Comparison of ENCODE assay signal across 8 cellular contexts in genomic region chr1:150979007-150979722, GRCh38. TPM values are rescaled to one million over a fixed set of nuclear protein-coding genes. Genes with fewer than 3 reads are reported as not detected.
DNase-seq lines count a peak whose midpoint lies in the region; ATAC-seq, FAIRE-seq and TF ChIP-seq lines count a peak whose summit lies in the region.

No MANE protein-coding gene starts in this region.

- H3F3A ChIP-seq in Loucy (ENCODE audit: low read depth) = peaks cover 5% of the 10 kb centered on the region; the same call in 1 of the 2 replicates

- no peaks in the 10 kb centered on the region for H3K9me2 ChIP-seq in Loucy (replicated peaks; ENCODE audit: low read depth, low read length)

- DNase-seq in AG09309 (ENCODE audit: low read depth) (peak; percentile 53), GM19239 (ENCODE audit: insufficient read length, low spot score) (peak; percentile 88), SHP77 treated with DMSO at 0.1 percent for 48 hours (lab: John Stamatoyannopoulos, UW) (peak; percentile 81), foreskin keratinocyte (peak; percentile 28 to 66), occipital lobe (lab: John Stamatoyannopoulos, UW) (peak; percentile 53)
- DNase-seq in activated T-helper 9 cell treated with anti-CD3 and anti-CD28 coated beads, Interleukin-2, amount 50 U/mL, for 16 hours (ENCODE audit: low read depth) = peak; percentile 80

- peaks cover 3% of the 10 kb centered on the region for H3K79me2 ChIP-seq in Loucy (ENCODE audit: insufficient read depth, low read length)

- H3K27me3 ChIP-seq in Loucy (ENCODE audit: insufficient read depth, low read length, poor library complexity, severe bottlenecking) = no peaks in the 10 kb centered on the region
- no peaks in the 10 kb centered on the region for H3K27me3 ChIP-seq in foreskin keratinocyte
- H3K27me3 ChIP-seq in subcutaneous abdominal adipose tissue (ENCODE audit: control insufficient read depth in 5 of 5, insufficient read depth in 4 of 5, low read length in 5 of 5) = no peaks in the 10 kb centered on the region

- ATAC-seq in foreskin keratinocyte = peak; percentile 33

- H3K9me3 ChIP-seq in Loucy (ENCODE audit: insufficient read depth, low read depth, low read length) (no peaks in the 10 kb centered on the region), subcutaneous abdominal adipose tissue (ENCODE audit: control insufficient read depth in 5 of 5, low read length in 5 of 5) (no peaks in the 10 kb centered on the region)

- H3K4me1 ChIP-seq in Loucy (ENCODE audit: insufficient read depth, low read length, poor library complexity, severe bottlenecking) (peaks cover 34% of the 10 kb centered on the region), foreskin keratinocyte (peaks cover 16% of the 10 kb centered on the region), subcutaneous abdominal adipose tissue (ENCODE audit: control insufficient read depth in 5 of 5, insufficient read depth in 5 of 5, low read length in 5 of 5) (peaks cover 1 to 40% (median 22%) of the 10 kb centered on the region in 5 donors)

- no peak overlapping the region for H3K9ac ChIP-seq in Loucy (ENCODE audit: low read depth, low read length, poor library complexity, severe bottlenecking)
- H3K9ac ChIP-seq in subcutaneous abdominal adipose tissue (ENCODE audit: low read length in 5 of 5) = peak overlapping the region in 2 of 5 donors; percentile 14 to 32

- no peak overlapping the region for H3K27ac ChIP-seq in foreskin keratinocyte
- H3K27ac ChIP-seq in subcutaneous abdominal adipose tissue (ENCODE audit: low read depth, low read length) = no peak overlapping the region

- no peak for FAIRE-seq in GM19239 (lab: Jason Lieb, UNC)

- H2AFZ ChIP-seq in Loucy (ENCODE audit: low read length) = peak overlapping the region; percentile 78; the same call in 1 of the 2 replicates

- H4K20me1 ChIP-seq in Loucy (ENCODE audit: insufficient read depth, low read length, poor library complexity, severe bottlenecking) = no peaks in the 10 kb centered on the region

- H3K36me3 ChIP-seq in Loucy (ENCODE audit: insufficient read depth, low read length) (no peaks in the 10 kb centered on the region), subcutaneous abdominal adipose tissue (ENCODE audit: control insufficient read depth in 5 of 5, insufficient read depth in 5 of 5, low read length in 5 of 5) (no peaks in the 10 kb centered on the region)

- TF ChIP-seq CTCF in AG09309 (IDR thresholded peaks at IDR 0.05; ENCODE audit: control insufficient read depth, insufficient read depth, low read depth, low read length, missing control alignments) = peak; percentile 100
- peak; percentile 100 for TF ChIP-seq CTCF in Loucy (conservative IDR thresholded peaks at IDR 0.05; ENCODE audit: low read length)
- TF ChIP-seq CTCF in foreskin keratinocyte (conservative IDR thresholded peaks at IDR 0.05) = peak; percentile 100

- H3K4me3 ChIP-seq in AG09309 (ENCODE audit: control insufficient read depth, low read depth, low read length) (no peak overlapping the region), Loucy (ENCODE audit: low read length, poor library complexity, severe bottlenecking) (peak overlapping the region; percentile 51), subcutaneous abdominal adipose tissue (ENCODE audit: low read depth in 1 of 5, low read length in 5 of 5) (peak overlapping the region; percentile 8 to 46 (median 22))

- H3K4me2 ChIP-seq in Loucy (ENCODE audit: low read depth, low read length, poor library complexity, severe bottlenecking) = peak overlapping the region; percentile 24

RNA-seq across cellular contexts. Expression of gene ANXA9, which starts 2.9 kb away (rescaled TPM):
- 0.71 and 0.95 TPM in 2 replicates for total RNA-seq in foreskin keratinocyte
- polyA plus RNA-seq in foreskin keratinocyte = 0.49 and 0.58 TPM in 2 replicates
- total RNA-seq in occipital lobe = not detected

RNA-seq across cellular contexts. Expression of gene CERS2, which starts 4.5 kb away (rescaled TPM):
- 135 and 138 TPM in 2 replicates for total RNA-seq in foreskin keratinocyte
- 100 and 118 TPM in 2 replicates for polyA plus RNA-seq in foreskin keratinocyte
- total RNA-seq in occipital lobe = 35.6 TPM

RNA-seq across cellular contexts. Expression of gene MINDY1, which starts 27.5 kb away (rescaled TPM):
- total RNA-seq in foreskin keratinocyte (7.3 and 7.6 TPM in 2 replicates), occipital lobe (10.5 TPM)
- polyA plus RNA-seq in foreskin keratinocyte = 3.5 and 4.1 TPM in 2 replicates

RNA-seq across cellular contexts. Expression of gene PRUNE1, which starts 29.1 kb away (rescaled TPM):
- total RNA-seq in foreskin keratinocyte = 11.8 and 12.8 TPM in 2 replicates
- polyA plus RNA-seq in foreskin keratinocyte = 7.4 and 8.4 TPM in 2 replicates
- 25.3 TPM for total RNA-seq in occipital lobe

RNA-seq across cellular contexts. Expression of gene SETDB1, which starts 53.0 kb away (rescaled TPM):
- 25.4 and 28.3 TPM in 2 replicates for total RNA-seq in foreskin keratinocyte
- polyA plus RNA-seq in foreskin keratinocyte = 11.6 and 12.7 TPM in 2 replicates
- 51.5 TPM for total RNA-seq in occipital lobe
